ENCODE assay signal across 2 cellular contexts in the genomic region with DNA sequence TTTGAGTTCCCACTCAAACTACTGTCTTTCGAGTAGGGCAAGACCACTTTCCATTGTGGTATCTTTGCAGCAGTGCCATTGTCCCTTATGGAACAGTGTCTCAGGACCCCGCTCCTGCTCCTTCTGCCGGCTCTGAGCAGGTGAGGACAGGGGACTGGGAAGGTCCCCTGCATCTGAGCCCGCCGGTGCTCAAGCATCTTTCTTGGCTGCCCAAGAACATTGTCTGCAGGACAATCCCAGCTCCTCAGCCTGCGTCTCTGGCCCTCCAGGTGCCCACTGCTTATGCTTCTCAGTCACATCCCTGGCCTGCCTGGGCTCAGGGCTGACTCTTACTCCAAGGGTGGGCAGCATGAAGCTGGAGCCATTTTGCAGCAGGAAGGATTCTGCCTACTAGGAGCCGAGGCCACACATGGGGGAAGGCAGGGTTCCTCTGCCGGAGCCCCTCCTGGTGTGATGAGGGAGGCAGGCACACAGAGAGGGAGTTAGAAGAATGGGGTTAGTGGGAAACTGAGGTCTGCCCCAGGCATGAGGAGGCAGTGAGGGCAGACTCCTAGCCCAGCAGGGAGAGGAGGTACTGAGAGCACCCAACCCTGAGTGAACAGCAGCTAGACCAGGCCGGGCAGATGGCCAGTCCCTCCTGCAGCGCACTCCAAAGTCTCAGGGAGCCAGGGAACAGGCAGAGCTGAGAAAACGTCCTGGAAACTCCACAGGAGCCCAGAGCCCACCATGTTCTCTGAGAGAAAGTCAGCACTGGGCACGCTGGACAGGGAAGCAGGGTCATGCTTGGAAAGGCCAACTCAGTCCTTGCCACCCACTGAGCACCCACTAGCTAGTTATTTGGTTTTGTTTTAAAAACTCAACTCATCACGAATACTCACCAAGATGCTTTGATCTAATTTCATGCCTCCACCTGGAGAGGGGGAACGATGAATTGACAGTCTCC.
TF ChIP-seq lines count a peak whose summit lies in the region.

No MANE protein-coding gene starts in this region.

TF ChIP-seq in SK-N-SH, 30 proteins besides CTCF, POLR2A, EP300 and RAD21:
- TF ChIP-seq REST (IDR thresholded peaks at IDR 0.05; ENCODE audit: low read depth, low read length) (peak; percentile 73), CHD2 (IDR thresholded peaks at IDR 0.05; ENCODE audit: low read length, partially characterized antibody) (no peak), RCOR1 (IDR thresholded peaks at IDR 0.05; ENCODE audit: low read length) (no peak), TEAD4 (IDR thresholded peaks at IDR 0.05; ENCODE audit: borderline replicate concordance, insufficient read depth) (no peak), USF1 (IDR thresholded peaks at IDR 0.05; ENCODE audit: borderline replicate concordance, low read depth) (no peak), JUND (IDR thresholded peaks at IDR 0.05) (no peak)
- TF ChIP-seq, protein P1, sequence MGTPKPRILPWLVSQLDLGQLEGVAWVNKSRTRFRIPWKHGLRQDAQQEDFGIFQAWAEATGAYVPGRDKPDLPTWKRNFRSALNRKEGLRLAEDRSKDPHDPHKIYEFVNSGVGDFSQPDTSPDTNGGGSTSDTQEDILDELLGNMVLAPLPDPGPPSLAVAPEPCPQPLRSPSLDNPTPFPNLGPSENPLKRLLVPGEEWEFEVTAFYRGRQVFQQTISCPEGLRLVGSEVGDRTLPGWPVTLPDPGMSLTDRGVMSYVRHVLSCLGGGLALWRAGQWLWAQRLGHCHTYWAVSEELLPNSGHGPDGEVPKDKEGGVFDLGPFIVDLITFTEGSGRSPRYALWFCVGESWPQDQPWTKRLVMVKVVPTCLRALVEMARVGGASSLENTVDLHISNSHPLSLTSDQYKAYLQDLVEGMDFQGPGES (IDR thresholded peaks at IDR 0.05; ENCODE audit: low read depth, low read length): no peak

TF ChIP-seq in SK-N-SH treated with all-trans-retinoic acid at 6 μM for 48 hours, 23 proteins besides CTCF, POLR2A, EP300 and RAD21 (continued from another document):
- TF ChIP-seq CSRNP3 (CRISPR knock-in tag; IDR thresholded peaks at IDR 0.05) (no peak), ESRRG (CRISPR knock-in tag; IDR thresholded peaks at IDR 0.05) (no peak), CSDC2 (CRISPR knock-in tag; IDR thresholded peaks at IDR 0.05) (no peak), ARNTL (CRISPR knock-in tag; IDR thresholded peaks at IDR 0.05; ENCODE audit: borderline replicate concordance, low read depth) (no peak)
- TF ChIP-seq, protein P2, sequence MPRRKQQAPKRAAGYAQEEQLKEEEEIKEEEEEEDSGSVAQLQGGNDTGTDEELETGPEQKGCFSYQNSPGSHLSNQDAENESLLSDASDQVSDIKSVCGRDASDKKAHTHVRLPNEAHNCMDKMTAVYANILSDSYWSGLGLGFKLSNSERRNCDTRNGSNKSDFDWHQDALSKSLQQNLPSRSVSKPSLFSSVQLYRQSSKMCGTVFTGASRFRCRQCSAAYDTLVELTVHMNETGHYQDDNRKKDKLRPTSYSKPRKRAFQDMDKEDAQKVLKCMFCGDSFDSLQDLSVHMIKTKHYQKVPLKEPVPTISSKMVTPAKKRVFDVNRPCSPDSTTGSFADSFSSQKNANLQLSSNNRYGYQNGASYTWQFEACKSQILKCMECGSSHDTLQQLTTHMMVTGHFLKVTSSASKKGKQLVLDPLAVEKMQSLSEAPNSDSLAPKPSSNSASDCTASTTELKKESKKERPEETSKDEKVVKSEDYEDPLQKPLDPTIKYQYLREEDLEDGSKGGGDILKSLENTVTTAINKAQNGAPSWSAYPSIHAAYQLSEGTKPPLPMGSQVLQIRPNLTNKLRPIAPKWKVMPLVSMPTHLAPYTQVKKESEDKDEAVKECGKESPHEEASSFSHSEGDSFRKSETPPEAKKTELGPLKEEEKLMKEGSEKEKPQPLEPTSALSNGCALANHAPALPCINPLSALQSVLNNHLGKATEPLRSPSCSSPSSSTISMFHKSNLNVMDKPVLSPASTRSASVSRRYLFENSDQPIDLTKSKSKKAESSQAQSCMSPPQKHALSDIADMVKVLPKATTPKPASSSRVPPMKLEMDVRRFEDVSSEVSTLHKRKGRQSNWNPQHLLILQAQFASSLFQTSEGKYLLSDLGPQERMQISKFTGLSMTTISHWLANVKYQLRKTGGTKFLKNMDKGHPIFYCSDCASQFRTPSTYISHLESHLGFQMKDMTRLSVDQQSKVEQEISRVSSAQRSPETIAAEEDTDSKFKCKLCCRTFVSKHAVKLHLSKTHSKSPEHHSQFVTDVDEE (CRISPR knock-in tag; IDR thresholded peaks at IDR 0.05): no peak
